ENCODE assay signal across 27 cellular contexts in genomic region chr7:1464694-1465093, GRCh38.
"Had no signal": no experiment of that assay in that cellular context is flagged by ENCODE, and none has a peak within 500 bp of the region (broad histone marks: within the 10 kb centered on the region; RNA-seq: fewer than 3 reads in every experiment).

No MANE protein-coding gene starts in this region.

- DNase-seq: dermis blood vessel endothelial cell; dorsolateral prefrontal cortex; effector CD4-positive, alpha-beta T cell; effector memory CD4-positive, alpha-beta T cell; erythroblast; esophagus squamous epithelium; foreskin fibroblast; foreskin melanocyte; gastrocnemius medialis; glutamatergic neuron; head of caudate nucleus; heart right ventricle; hippocampal formation; left cardiac atrium; left lung; left ventricle myocardium superior; lower lobe of right lung; mesenchymal stem cell; mucosa of descending colon; naive B cell; naive thymus-derived CD8-positive, alpha-beta T cell had no signal

- ATAC-seq: esophagus mucosa; gastrocnemius medialis; heart right ventricle; left cardiac atrium; left lung; left ventricle myocardium superior; lower lobe of right lung; mucosa of descending colon; naive thymus-derived CD8-positive, alpha-beta T cell had no signal

- FAIRE-seq: endothelial cell of umbilical vein, islet of Langerhans, keratinocyte had no signal

- H3K9me3 ChIP-seq: esophagus squamous epithelium, gastrocnemius medialis, heart right ventricle, left lung, lower lobe of right lung, mucosa of descending colon had no signal

- H3K4me3 ChIP-seq: coronary artery, dorsolateral prefrontal cortex, esophagus squamous epithelium, gastrocnemius medialis, heart right ventricle, left lung, lower lobe of right lung, mucosa of descending colon had no signal

- H3K27ac ChIP-seq: coronary artery, dorsolateral prefrontal cortex, epithelial cell of prostate, esophagus squamous epithelium, gastrocnemius medialis, heart right ventricle, left lung, lower lobe of right lung had no signal

- H3K27me3 ChIP-seq: dorsolateral prefrontal cortex, esophagus squamous epithelium, gastrocnemius medialis, heart right ventricle, left lung had no signal
